In the genomic region with DNA sequence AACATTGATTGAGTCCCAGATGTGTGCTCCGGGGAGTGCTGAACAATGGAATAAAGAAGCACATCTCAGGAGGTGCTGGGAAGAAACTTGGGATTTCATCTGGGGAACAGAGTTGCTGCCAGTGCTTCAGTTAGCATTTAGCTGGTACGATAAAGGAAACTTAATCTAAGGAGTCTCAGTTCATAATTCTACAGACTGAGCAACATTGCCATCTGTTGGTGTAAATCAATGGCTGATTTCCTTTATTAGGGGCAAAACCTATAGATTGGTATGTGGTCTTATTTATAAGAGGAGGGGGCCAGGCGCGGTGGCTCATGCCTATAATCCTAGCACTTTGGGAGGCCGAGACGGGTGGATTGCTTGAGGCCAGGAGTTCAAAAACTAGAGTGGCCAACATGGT, we compare ENCODE assay signal across 21 cellular contexts.
DNase-seq lines count a peak whose midpoint lies in the region; ATAC-seq and TF ChIP-seq lines count a peak whose summit lies in the region.
"Had no signal": no experiment of that assay in that cellular context is flagged by ENCODE, and none has a peak within 500 bp of the region (broad histone marks: within the 10 kb centered on the region; RNA-seq: fewer than 3 reads in every experiment).

No MANE protein-coding gene starts in this region.

- POLR2A ChIA-PET in AG04449 (lab: Yijun Ruan, JAX) (no interaction called here), HEK293 (lab: Yijun Ruan, JAX) (interaction anchor here (0.7 kb wide), 1 partner anchor 361 kb away, joined by 3 read pairs; no protein-coding TSS in a partner anchor)

- DNase-seq in AG04449 (ENCODE audit: low read depth, low spot score) (no peak), astrocyte of the hippocampus (ENCODE audit: low read depth, low spot score) (peak; percentile 15), iris pigment epithelial cell (ENCODE audit: low read depth) (peak; percentile 27), T-helper 9 cell (no peak)
- DNase-seq: activated CD4-positive, alpha-beta T cell treated with anti-CD3 and anti-CD28 coated beads, Interleukin-2, amount 10 ng/mL, durations not matched to agents 24 days and 14 days; activated naive CD4-positive, alpha-beta T cell treated with anti-CD3 and anti-CD28 coated beads for 36 hours; Calu3; effector memory CD8-positive, alpha-beta T cell; islet precursor cell; midbrain; NCI-H1417 treated with DMSO at 0.1 percent for 48 hours; NCI-H226; ovary; stimulated activated naive B cell treated with anti-CD40 and anti-IgM and Interleukin-4, amounts not matched to agents 10 μg/mL and 1 μg/mL and 100 μg/mL, for 72 hours; T-helper 2 cell; trophoblast cell had no signal

- no peaks in the 10 kb centered on the region for H3K4me1 ChIP-seq in HEK293 (ENCODE audit: control insufficient read depth, insufficient read depth, low read length)

- CTCF ChIA-PET in AG04449 (lab: Yijun Ruan, JAX), result interaction anchor here (1.0 to 3.7 kb wide), 14 partner anchors 11 to 404 kb away, joined by 3 to 35 read pairs (median 8); partner anchors contain the start of gene TSEN2
- CTCF ChIA-PET in HEK293 (lab: Yijun Ruan, JAX), result no interaction called here

- H3K27ac ChIP-seq in HEK293 (ENCODE audit: extremely low read depth, low read depth, low read length), result no peak overlapping the region
- H3K27ac ChIP-seq: ovary had no signal

- H3K9me3 ChIP-seq in HEK293 (ENCODE audit: control insufficient read depth, insufficient read depth, low read depth, low read length), result no peaks in the 10 kb centered on the region
- H3K9me3 ChIP-seq: ovary had no signal

- H3K4me3 ChIP-seq in AG04449 (ENCODE audit: low read depth, low read length) (no peak overlapping the region), HEK293 (ENCODE audit: low read depth, low read length) (no peak overlapping the region)
- H3K4me3 ChIP-seq: ovary had no signal

- TF ChIP-seq CTCF in AG04449 (IDR thresholded peaks at IDR 0.05; ENCODE audit: insufficient read depth, low read length, missing control alignments) (peak; percentile 29), HEK293 (tag by site-specific recombination; IDR thresholded peaks at IDR 0.05) (no peak)

- ATAC-seq in GM18498 (IDR thresholded peaks at IDR 0.05; ENCODE audit: unreplicated experiment) (no peak), HG02970 (IDR thresholded peaks at IDR 0.05; ENCODE audit: low FRiP score, unreplicated experiment) (no peak), GM18861 (IDR thresholded peaks at IDR 0.05; ENCODE audit: unreplicated experiment) (no peak)
- ATAC-seq: effector memory CD8-positive, alpha-beta T cell; Right ventricle myocardium inferior; stimulated activated naive B cell treated with anti-CD40 and anti-IgM and Interleukin-4, amounts not matched to agents 10 μg/mL and 1 μg/mL and 100 μg/mL, for 72 hours had no signal

- peaks cover 7 to 45% of the 10 kb centered on the region in 2 experiments; a peak in 2 of 3 replicates for H3K36me3 ChIP-seq in HEK293 (ENCODE audit: control insufficient read depth in 2 of 2, insufficient read depth in 1 of 2, low read length in 2 of 2)
- H3K36me3 ChIP-seq: ovary had no signal

TF ChIP-seq in HEK293, 187 proteins besides CTCF, POLR2A, EP300 and RAD21:
- TF ChIP-seq ZNF654 (tag by site-specific recombination; IDR thresholded peaks at IDR 0.05; ENCODE audit: low read depth) (peak; percentile 40), ZFP3 (tag by site-specific recombination; IDR thresholded peaks at IDR 0.05; ENCODE audit: low read depth) (no peak), ZNF555 (tag by site-specific recombination; conservative IDR thresholded peaks at IDR 0.05) (no peak), ZNF302 (tag by site-specific recombination; IDR thresholded peaks at IDR 0.05; ENCODE audit: low read depth) (no peak)
TF ChIP-seq in HEK293: peak in this region for 1.

Comparison
In these comparisons a context has a peak if more than half of its experiments do, and no peak if none do; other contexts are left out.
1. DNase-seq: peak in astrocyte of the hippocampus (single experiment) and iris pigment epithelial cell (single experiment); none in AG04449 (single experiment) and T-helper 9 cell (single experiment).